ENCODE assay signal across 1 cellular context in the genomic region with DNA sequence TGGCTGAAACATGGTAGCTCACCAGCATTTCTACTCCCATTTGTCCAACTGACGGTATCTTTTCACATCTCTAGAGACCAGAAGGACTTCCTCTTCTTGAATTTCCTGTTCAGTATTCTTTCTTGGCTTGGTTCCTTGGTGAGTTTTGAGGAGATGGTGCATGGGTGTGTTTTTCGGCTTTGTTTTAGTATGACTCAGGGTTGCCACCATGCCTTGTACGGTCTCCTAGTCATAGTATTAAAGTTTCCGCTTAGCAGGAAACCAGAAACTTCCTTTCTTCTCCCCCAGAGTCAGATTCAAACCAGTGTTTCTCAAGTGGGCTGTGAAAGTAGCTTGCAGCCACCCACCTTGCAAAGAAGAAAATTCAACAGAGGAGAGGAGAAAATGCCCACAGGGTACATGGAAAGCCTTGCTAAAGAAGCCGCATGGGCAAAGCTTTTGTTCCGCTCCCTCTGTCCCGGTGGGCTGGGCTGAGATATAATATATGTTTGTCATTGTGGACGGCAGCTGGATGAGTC.
A peak's percentile ranks its signal among the peaks of the same experiment; 100 is the strongest.
TF ChIP-seq lines count a peak whose summit lies in the region.

No MANE protein-coding gene starts in this region.

TF ChIP-seq in GM12878, 131 proteins besides CTCF, POLR2A, EP300 and RAD21 (continued from another document and continues in another):
- TF ChIP-seq, protein P1, sequence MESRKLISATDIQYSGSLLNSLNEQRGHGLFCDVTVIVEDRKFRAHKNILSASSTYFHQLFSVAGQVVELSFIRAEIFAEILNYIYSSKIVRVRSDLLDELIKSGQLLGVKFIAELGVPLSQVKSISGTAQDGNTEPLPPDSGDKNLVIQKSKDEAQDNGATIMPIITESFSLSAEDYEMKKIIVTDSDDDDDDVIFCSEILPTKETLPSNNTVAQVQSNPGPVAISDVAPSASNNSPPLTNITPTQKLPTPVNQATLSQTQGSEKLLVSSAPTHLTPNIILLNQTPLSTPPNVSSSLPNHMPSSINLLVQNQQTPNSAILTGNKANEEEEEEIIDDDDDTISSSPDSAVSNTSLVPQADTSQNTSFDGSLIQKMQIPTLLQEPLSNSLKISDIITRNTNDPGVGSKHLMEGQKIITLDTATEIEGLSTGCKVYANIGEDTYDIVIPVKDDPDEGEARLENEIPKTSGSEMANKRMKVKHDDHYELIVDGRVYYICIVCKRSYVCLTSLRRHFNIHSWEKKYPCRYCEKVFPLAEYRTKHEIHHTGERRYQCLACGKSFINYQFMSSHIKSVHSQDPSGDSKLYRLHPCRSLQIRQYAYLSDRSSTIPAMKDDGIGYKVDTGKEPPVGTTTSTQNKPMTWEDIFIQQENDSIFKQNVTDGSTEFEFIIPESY (IDR thresholded peaks at IDR 0.05) = no peak
- TF ChIP-seq, protein P2, sequence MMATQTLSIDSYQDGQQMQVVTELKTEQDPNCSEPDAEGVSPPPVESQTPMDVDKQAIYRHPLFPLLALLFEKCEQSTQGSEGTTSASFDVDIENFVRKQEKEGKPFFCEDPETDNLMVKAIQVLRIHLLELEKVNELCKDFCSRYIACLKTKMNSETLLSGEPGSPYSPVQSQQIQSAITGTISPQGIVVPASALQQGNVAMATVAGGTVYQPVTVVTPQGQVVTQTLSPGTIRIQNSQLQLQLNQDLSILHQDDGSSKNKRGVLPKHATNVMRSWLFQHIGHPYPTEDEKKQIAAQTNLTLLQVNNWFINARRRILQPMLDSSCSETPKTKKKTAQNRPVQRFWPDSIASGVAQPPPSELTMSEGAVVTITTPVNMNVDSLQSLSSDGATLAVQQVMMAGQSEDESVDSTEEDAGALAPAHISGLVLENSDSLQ (IDR thresholded peaks at IDR 0.05) = no peak
- TF ChIP-seq ATF7 (IDR thresholded peaks at IDR 0.05; ENCODE audit: low read depth) = peak; percentile 62
- TF ChIP-seq, protein P3, sequence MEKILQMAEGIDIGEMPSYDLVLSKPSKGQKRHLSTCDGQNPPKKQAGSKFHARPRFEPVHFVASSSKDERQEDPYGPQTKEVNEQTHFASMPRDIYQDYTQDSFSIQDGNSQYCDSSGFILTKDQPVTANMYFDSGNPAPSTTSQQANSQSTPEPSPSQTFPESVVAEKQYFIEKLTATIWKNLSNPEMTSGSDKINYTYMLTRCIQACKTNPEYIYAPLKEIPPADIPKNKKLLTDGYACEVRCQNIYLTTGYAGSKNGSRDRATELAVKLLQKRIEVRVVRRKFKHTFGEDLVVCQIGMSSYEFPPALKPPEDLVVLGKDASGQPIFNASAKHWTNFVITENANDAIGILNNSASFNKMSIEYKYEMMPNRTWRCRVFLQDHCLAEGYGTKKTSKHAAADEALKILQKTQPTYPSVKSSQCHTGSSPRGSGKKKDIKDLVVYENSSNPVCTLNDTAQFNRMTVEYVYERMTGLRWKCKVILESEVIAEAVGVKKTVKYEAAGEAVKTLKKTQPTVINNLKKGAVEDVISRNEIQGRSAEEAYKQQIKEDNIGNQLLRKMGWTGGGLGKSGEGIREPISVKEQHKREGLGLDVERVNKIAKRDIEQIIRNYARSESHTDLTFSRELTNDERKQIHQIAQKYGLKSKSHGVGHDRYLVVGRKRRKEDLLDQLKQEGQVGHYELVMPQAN (conservative IDR thresholded peaks at IDR 0.05) = no peak
- TF ChIP-seq SRF (IDR thresholded peaks at IDR 0.05; ENCODE audit: low read depth in 2 of 2, low read length in 2 of 2) = peak in 1 of 2 experiments; percentile 78; a peak in 2 of 4 replicates
- no peak for TF ChIP-seq DPF2 (IDR thresholded peaks at IDR 0.05)
- no peak for TF ChIP-seq SP1 (IDR thresholded peaks at IDR 0.05; ENCODE audit: low read depth, low read length)
- peak; percentile 90 for TF ChIP-seq JUNB (IDR thresholded peaks at IDR 0.05)
- no peak for TF ChIP-seq NR2C2 (IDR thresholded peaks at IDR 0.05; ENCODE audit: borderline replicate concordance, control insufficient read depth, insufficient read length, low read depth)
- no peak for TF ChIP-seq SREBF2 (IDR thresholded peaks at IDR 0.05; ENCODE audit: low read length)
- TF ChIP-seq, protein P4, sequence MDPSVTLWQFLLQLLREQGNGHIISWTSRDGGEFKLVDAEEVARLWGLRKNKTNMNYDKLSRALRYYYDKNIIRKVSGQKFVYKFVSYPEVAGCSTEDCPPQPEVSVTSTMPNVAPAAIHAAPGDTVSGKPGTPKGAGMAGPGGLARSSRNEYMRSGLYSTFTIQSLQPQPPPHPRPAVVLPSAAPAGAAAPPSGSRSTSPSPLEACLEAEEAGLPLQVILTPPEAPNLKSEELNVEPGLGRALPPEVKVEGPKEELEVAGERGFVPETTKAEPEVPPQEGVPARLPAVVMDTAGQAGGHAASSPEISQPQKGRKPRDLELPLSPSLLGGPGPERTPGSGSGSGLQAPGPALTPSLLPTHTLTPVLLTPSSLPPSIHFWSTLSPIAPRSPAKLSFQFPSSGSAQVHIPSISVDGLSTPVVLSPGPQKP (IDR thresholded peaks at IDR 0.05; ENCODE audit: low read depth, low read length) = no peak
- TF ChIP-seq MXI1 (IDR thresholded peaks at IDR 0.05; ENCODE audit: low read depth, low read length) = no peak
- no peak for TF ChIP-seq TAF1 (IDR thresholded peaks at IDR 0.05; ENCODE audit: borderline replicate concordance, low read depth, low read length)
- TF ChIP-seq CREM (IDR thresholded peaks at IDR 0.05; ENCODE audit: low read depth) = peak; percentile 41; the same call in 1 of the 2 replicates
- no peak for TF ChIP-seq ZNF24 (IDR thresholded peaks at IDR 0.05)
- no peak for TF ChIP-seq BRCA1 (IDR thresholded peaks at IDR 0.05; ENCODE audit: low read depth, low read length)
- TF ChIP-seq NFYA (IDR thresholded peaks at IDR 0.05; ENCODE audit: borderline replicate concordance, low read depth, low read length) = no peak
- TF ChIP-seq IKZF1 (conservative IDR thresholded peaks at IDR 0.05) = peak; percentile 84
- TF ChIP-seq MYB (IDR thresholded peaks at IDR 0.05; ENCODE audit: borderline replicate concordance, low read depth, low read length) = no peak
- TF ChIP-seq EGR1 (IDR thresholded peaks at IDR 0.05; ENCODE audit: borderline replicate concordance in 1 of 2, low read depth in 2 of 2, low read length in 2 of 2) = peak in 1 of 2 experiments; percentile 60; a peak in 1 of 3 replicates
- TF ChIP-seq ZNF274 (IDR thresholded peaks at IDR 0.05; ENCODE audit: insufficient read depth, insufficient read length) = no peak
- no peak for TF ChIP-seq USF2 (IDR thresholded peaks at IDR 0.05; ENCODE audit: borderline replicate concordance, low read depth, low read length)
- no peak for TF ChIP-seq ZNF207 (IDR thresholded peaks at IDR 0.05; ENCODE audit: borderline replicate concordance)
- TF ChIP-seq NBN (IDR thresholded peaks at IDR 0.05) = 0 out of 2 replicates have a peak, but pooled peaks have one; percentile 42
- no peak for TF ChIP-seq HCFC1 (IDR thresholded peaks at IDR 0.05; ENCODE audit: low read length)
- peak; percentile 54; the same call in 1 of the 2 replicates for TF ChIP-seq FOXM1 (IDR thresholded peaks at IDR 0.05; ENCODE audit: low read depth, low read length)
- TF ChIP-seq SMAD5 (IDR thresholded peaks at IDR 0.05; ENCODE audit: low read depth) = no peak
- no peak for TF ChIP-seq EZH2 (IDR thresholded peaks at IDR 0.05; ENCODE audit: borderline replicate concordance, control insufficient read depth, low read depth, low read length)
- TF ChIP-seq ZNF217 (IDR thresholded peaks at IDR 0.05) = peak; percentile 33; the same call in 1 of the 2 replicates
- no peak for TF ChIP-seq PRDM15 (CRISPR knock-in tag; IDR thresholded peaks at IDR 0.05)
- no peak for TF ChIP-seq NFXL1 (IDR thresholded peaks at IDR 0.05; ENCODE audit: borderline replicate concordance)
- no peak for TF ChIP-seq CHD2 (IDR thresholded peaks at IDR 0.05; ENCODE audit: borderline replicate concordance, low read depth, low read length)
- TF ChIP-seq HDAC2 (IDR thresholded peaks at IDR 0.05) = no peak
- TF ChIP-seq, protein P5, sequence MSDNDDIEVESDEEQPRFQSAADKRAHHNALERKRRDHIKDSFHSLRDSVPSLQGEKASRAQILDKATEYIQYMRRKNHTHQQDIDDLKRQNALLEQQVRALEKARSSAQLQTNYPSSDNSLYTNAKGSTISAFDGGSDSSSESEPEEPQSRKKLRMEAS (IDR thresholded peaks at IDR 0.05; ENCODE audit: low read depth, low read length) = no peak
- no peak for TF ChIP-seq KLF5 (IDR thresholded peaks at IDR 0.05; ENCODE audit: partially characterized antibody)
- no peak for TF ChIP-seq ATF3 (IDR thresholded peaks at IDR 0.05; ENCODE audit: borderline replicate concordance, extremely low read depth, low read depth, low read length)
- no peak for TF ChIP-seq TCF3 (IDR thresholded peaks at IDR 0.05; ENCODE audit: borderline replicate concordance, insufficient read depth, low read depth, low read length)
- 0 out of 2 replicates have a peak, but pooled peaks have one; percentile 10 for TF ChIP-seq RAD51 (IDR thresholded peaks at IDR 0.05)
- TF ChIP-seq, protein P6, sequence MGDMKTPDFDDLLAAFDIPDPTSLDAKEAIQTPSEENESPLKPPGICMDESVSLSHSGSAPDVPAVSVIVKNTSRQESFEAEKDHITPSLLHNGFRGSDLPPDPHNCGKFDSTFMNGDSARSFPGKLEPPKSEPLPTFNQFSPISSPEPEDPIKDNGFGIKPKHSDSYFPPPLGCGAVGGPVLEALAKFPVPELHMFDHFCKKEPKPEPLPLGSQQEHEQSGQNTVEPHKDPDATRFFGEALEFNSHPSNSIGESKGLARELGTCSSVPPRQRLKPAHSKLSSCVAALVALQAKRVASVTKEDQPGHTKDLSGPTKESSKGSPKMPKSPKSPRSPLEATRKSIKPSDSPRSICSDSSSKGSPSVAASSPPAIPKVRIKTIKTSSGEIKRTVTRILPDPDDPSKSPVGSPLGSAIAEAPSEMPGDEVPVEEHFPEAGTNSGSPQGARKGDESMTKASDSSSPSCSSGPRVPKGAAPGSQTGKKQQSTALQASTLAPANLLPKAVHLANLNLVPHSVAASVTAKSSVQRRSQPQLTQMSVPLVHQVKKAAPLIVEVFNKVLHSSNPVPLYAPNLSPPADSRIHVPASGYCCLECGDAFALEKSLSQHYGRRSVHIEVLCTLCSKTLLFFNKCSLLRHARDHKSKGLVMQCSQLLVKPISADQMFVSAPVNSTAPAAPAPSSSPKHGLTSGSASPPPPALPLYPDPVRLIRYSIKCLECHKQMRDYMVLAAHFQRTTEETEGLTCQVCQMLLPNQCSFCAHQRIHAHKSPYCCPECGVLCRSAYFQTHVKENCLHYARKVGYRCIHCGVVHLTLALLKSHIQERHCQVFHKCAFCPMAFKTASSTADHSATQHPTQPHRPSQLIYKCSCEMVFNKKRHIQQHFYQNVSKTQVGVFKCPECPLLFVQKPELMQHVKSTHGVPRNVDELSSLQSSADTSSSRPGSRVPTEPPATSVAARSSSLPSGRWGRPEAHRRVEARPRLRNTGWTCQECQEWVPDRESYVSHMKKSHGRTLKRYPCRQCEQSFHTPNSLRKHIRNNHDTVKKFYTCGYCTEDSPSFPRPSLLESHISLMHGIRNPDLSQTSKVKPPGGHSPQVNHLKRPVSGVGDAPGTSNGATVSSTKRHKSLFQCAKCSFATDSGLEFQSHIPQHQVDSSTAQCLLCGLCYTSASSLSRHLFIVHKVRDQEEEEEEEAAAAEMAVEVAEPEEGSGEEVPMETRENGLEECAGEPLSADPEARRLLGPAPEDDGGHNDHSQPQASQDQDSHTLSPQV (IDR thresholded peaks at IDR 0.05) = no peak
- TF ChIP-seq HDGF (IDR thresholded peaks at IDR 0.05) = no peak
- TF ChIP-seq LARP7 (IDR thresholded peaks at IDR 0.05) = no peak
- TF ChIP-seq CHD1 (IDR thresholded peaks at IDR 0.05; ENCODE audit: low read depth, low read length) = no peak
- TF ChIP-seq PBX3 (IDR thresholded peaks at IDR 0.05; ENCODE audit: insufficient replicate concordance, low read depth, low read length) = no peak
